Comparison of ENCODE assay signal across 9 cellular contexts in genomic region chr19:17424743-17425365, GRCh38. TPM values are rescaled to one million over a fixed set of nuclear protein-coding genes. Genes with fewer than 3 reads are reported as not detected.
DNase-seq lines count a peak whose midpoint lies in the region; ATAC-seq, FAIRE-seq and TF ChIP-seq lines count a peak whose summit lies in the region.
"Had no signal": no experiment of that assay in that cellular context is flagged by ENCODE, and none has a peak within 500 bp of the region (broad histone marks: within the 10 kb centered on the region; RNA-seq: fewer than 3 reads in every experiment).

No MANE protein-coding gene starts in this region.

- H2AFZ ChIP-seq in Loucy (ENCODE audit: low read length): no peak overlapping the region

- H3K4me3 Mint-ChIP-seq in activated T-helper 2 cell treated with anti-CD3 and anti-CD28 coated beads, Interferon-gamma antibody, Interleukin-2, Interleukin-4, amounts not matched to agents 10 μg/mL and 5 μg/mL and 100 μg/mL, durations not matched to agents 14 hours and 24 hours and 36 hours (ENCODE audit: low read depth): no peak overlapping the region

- no peaks in the 10 kb centered on the region for H3K9me3 Mint-ChIP-seq in activated T-helper 2 cell treated with anti-CD3 and anti-CD28 coated beads, Interferon-gamma antibody, Interleukin-2, Interleukin-4, amounts not matched to agents 10 μg/mL and 5 μg/mL and 100 μg/mL, durations not matched to agents 14 hours and 24 hours and 36 hours

- intact Hi-C loops in activated T-helper 2 cell treated with anti-CD3 and anti-CD28 coated beads, Interferon-gamma antibody, Interleukin-2, Interleukin-4, amounts not matched to agents 10 μg/mL and 5 μg/mL and 100 μg/mL, durations not matched to agents 14 hours and 24 hours and 36 hours (cut with micrococcal nuclease): no loop called here

- H4K20me1 ChIP-seq in Loucy (ENCODE audit: insufficient read depth, low read length, poor library complexity, severe bottlenecking): no peaks in the 10 kb centered on the region

- DNase-seq in DMS 273 (lab: John Stamatoyannopoulos, UW; ENCODE audit: unreplicated experiment) (peak; percentile 82), DMS 273 treated with DMSO at 0.1 percent for 48 hours (lab: John Stamatoyannopoulos, UW) (no peak), urothelium cell line (ENCODE audit: low spot score) (peak; percentile 64), globus pallidus (ENCODE audit: low spot score) (no peak)
- DNase-seq in activated T-helper 2 cell treated with anti-CD3 and anti-CD28 coated beads, Interferon-gamma antibody, Interleukin-2, Interleukin-4, amounts not matched to agents 10 μg/mL and 5 μg/mL and 100 μg/mL, durations not matched to agents 14 hours and 24 hours and 36 hours (ENCODE audit: low spot score): peak; percentile 21

- H3K36me3 Mint-ChIP-seq in activated T-helper 2 cell treated with anti-CD3 and anti-CD28 coated beads, Interferon-gamma antibody, Interleukin-2, Interleukin-4, amounts not matched to agents 10 μg/mL and 5 μg/mL and 100 μg/mL, durations not matched to agents 14 hours and 24 hours and 36 hours (ENCODE audit: low read depth): peaks cover 15% of the 10 kb centered on the region

- H3K36me3 ChIP-seq in Loucy (ENCODE audit: insufficient read depth, low read length): no peaks in the 10 kb centered on the region

- no peak overlapping the region for H3K27ac Mint-ChIP-seq in activated T-helper 2 cell treated with anti-CD3 and anti-CD28 coated beads, Interferon-gamma antibody, Interleukin-2, Interleukin-4, amounts not matched to agents 10 μg/mL and 5 μg/mL and 100 μg/mL, durations not matched to agents 14 hours and 24 hours and 36 hours

- H3K9me3 ChIP-seq in Loucy (ENCODE audit: insufficient read depth, low read depth, low read length): no peaks in the 10 kb centered on the region

- H3K4me3 ChIP-seq in Loucy (ENCODE audit: low read length, poor library complexity, severe bottlenecking): no peak overlapping the region
- H3K4me3 ChIP-seq in iPS-11a (ENCODE audit: low read depth, low read length): peak overlapping the region; percentile 30

- H3K79me2 ChIP-seq in Loucy (ENCODE audit: insufficient read depth, low read length): peaks cover 7% of the 10 kb centered on the region; the same call in 1 of the 2 replicates

- no peak overlapping the region for H3K9ac ChIP-seq in Loucy (ENCODE audit: low read depth, low read length, poor library complexity, severe bottlenecking)

- peaks cover 6% of the 10 kb centered on the region for H3K4me1 Mint-ChIP-seq in activated T-helper 2 cell treated with anti-CD3 and anti-CD28 coated beads, Interferon-gamma antibody, Interleukin-2, Interleukin-4, amounts not matched to agents 10 μg/mL and 5 μg/mL and 100 μg/mL, durations not matched to agents 14 hours and 24 hours and 36 hours (ENCODE audit: low read depth)

- no peak for FAIRE-seq in urothelium cell line (lab: Jason Lieb, UNC)
- FAIRE-seq: A204.1 had no signal

- TF ChIP-seq CTCF in Loucy (conservative IDR thresholded peaks at IDR 0.05; ENCODE audit: low read length): peak; percentile 49

- no peak for ATAC-seq in HG03196 (IDR thresholded peaks at IDR 0.05; ENCODE audit: unreplicated experiment)

- H3K27me3 Mint-ChIP-seq in activated T-helper 2 cell treated with anti-CD3 and anti-CD28 coated beads, Interferon-gamma antibody, Interleukin-2, Interleukin-4, amounts not matched to agents 10 μg/mL and 5 μg/mL and 100 μg/mL, durations not matched to agents 14 hours and 24 hours and 36 hours (ENCODE audit: low read depth): no peaks in the 10 kb centered on the region

- no peaks in the 10 kb centered on the region for H3K9me2 ChIP-seq in Loucy (replicated peaks; ENCODE audit: low read depth, low read length)

- H3K4me1 ChIP-seq in Loucy (ENCODE audit: insufficient read depth, low read length, poor library complexity, severe bottlenecking): peaks cover 15% of the 10 kb centered on the region

- peak overlapping the region; percentile 20 for H3K4me2 ChIP-seq in Loucy (ENCODE audit: low read depth, low read length, poor library complexity, severe bottlenecking)

- no peaks in the 10 kb centered on the region for H3K27me3 ChIP-seq in Loucy (ENCODE audit: insufficient read depth, low read length, poor library complexity, severe bottlenecking)

- H3F3A ChIP-seq in Loucy (ENCODE audit: low read depth): no peaks in the 10 kb centered on the region

RNA-seq across cellular contexts. Expression of gene MVB12A, which starts 5.0 kb away (rescaled TPM):
- total RNA-seq in activated T-helper 2 cell treated with anti-CD3 and anti-CD28 coated beads, Interferon-gamma antibody, Interleukin-2, Interleukin-4, amounts not matched to agents 10 μg/mL and 5 μg/mL and 100 μg/mL, durations not matched to agents 14 hours and 24 hours and 36 hours: 41.1 and 43.2 TPM in 2 replicates

RNA-seq across cellular contexts. Expression of gene BST2, which starts 19.4 kb away (rescaled TPM):
- total RNA-seq in activated T-helper 2 cell treated with anti-CD3 and anti-CD28 coated beads, Interferon-gamma antibody, Interleukin-2, Interleukin-4, amounts not matched to agents 10 μg/mL and 5 μg/mL and 100 μg/mL, durations not matched to agents 14 hours and 24 hours and 36 hours: 129 and 133 TPM in 2 replicates

RNA-seq across cellular contexts. Expression of gene TMEM221, which starts 23.6 kb away (rescaled TPM):
- total RNA-seq in activated T-helper 2 cell treated with anti-CD3 and anti-CD28 coated beads, Interferon-gamma antibody, Interleukin-2, Interleukin-4, amounts not matched to agents 10 μg/mL and 5 μg/mL and 100 μg/mL, durations not matched to agents 14 hours and 24 hours and 36 hours: not detected in 2 replicates

RNA-seq across cellular contexts. Expression of gene CCDC194, which starts 30.9 kb away (rescaled TPM):
- 1.5 and 2.4 TPM in 2 replicates for total RNA-seq in activated T-helper 2 cell treated with anti-CD3 and anti-CD28 coated beads, Interferon-gamma antibody, Interleukin-2, Interleukin-4, amounts not matched to agents 10 μg/mL and 5 μg/mL and 100 μg/mL, durations not matched to agents 14 hours and 24 hours and 36 hours

RNA-seq across cellular contexts. Expression of gene NXNL1, which starts 35.9 kb away (rescaled TPM):
- total RNA-seq in activated T-helper 2 cell treated with anti-CD3 and anti-CD28 coated beads, Interferon-gamma antibody, Interleukin-2, Interleukin-4, amounts not matched to agents 10 μg/mL and 5 μg/mL and 100 μg/mL, durations not matched to agents 14 hours and 24 hours and 36 hours: not detected in 2 replicates

Comparison
In these comparisons a context has a peak if more than half of its experiments do, and no peak if none do; other contexts are left out.
1. DNase-seq: peak in DMS 273 (single experiment), activated T-helper 2 cell treated with anti-CD3 and anti-CD28 coated beads, Interferon-gamma antibody, Interleukin-2, Interleukin-4, amounts not matched to agents 10 μg/mL and 5 μg/mL and 100 μg/mL, durations not matched to agents 14 hours and 24 hours and 36 hours (single experiment) and urothelium cell line (single experiment); none in DMS 273 treated with DMSO at 0.1 percent for 48 hours (single experiment) and globus pallidus (single experiment).